ENCODE assay signal across 1 cellular context in genomic region chr16:57807968-57808528, GRCh38.
TF ChIP-seq lines count a peak whose summit lies in the region.

No MANE protein-coding gene starts in this region.

TF ChIP-seq in K562, 482 proteins besides CTCF, POLR2A, EP300 and RAD21 (continued from another document and continues in another):
- TF ChIP-seq ELK1 (CRISPR knock-in tag; IDR thresholded peaks at IDR 0.05) (no peak), KHSRP (IDR thresholded peaks at IDR 0.05) (no peak), SPI1 (IDR thresholded peaks at IDR 0.05; ENCODE audit: borderline replicate concordance, low read depth, low read length) (peak; percentile 84), IRF2 (CRISPR knock-in tag; IDR thresholded peaks at IDR 0.05) (no peak), POLR2G (IDR thresholded peaks at IDR 0.05; ENCODE audit: low read depth, low read length) (no peak), SMC3 (conservative IDR thresholded peaks at IDR 0.05; ENCODE audit: insufficient read depth, low read depth, low read length) (no peak), STAT6 (CRISPR knock-in tag; IDR thresholded peaks at IDR 0.05) (no peak), MNT (conservative IDR thresholded peaks at IDR 0.05) (0 out of 4 replicates have a peak, but pooled peaks of 1 of the 2 experiments have one; percentile 12), HDAC1 (IDR thresholded peaks at IDR 0.05) (no peak), AFF1 (IDR thresholded peaks at IDR 0.05; ENCODE audit: low read depth in 1 of 2, partially characterized antibody in 2 of 2) (no peak), STAT5B (CRISPR knock-in tag; IDR thresholded peaks at IDR 0.05) (no peak), HINFP (tag; conservative IDR thresholded peaks at IDR 0.05; ENCODE audit: low read depth) (no peak), ZNF217 (CRISPR knock-in tag; IDR thresholded peaks at IDR 0.05) (no peak), TEAD4 (IDR thresholded peaks at IDR 0.05; ENCODE audit: low read length) (0 out of 2 replicates have a peak, but pooled peaks have one; percentile 34), TEAD4 (CRISPR knock-in tag; IDR thresholded peaks at IDR 0.05; ENCODE audit: borderline replicate concordance) (no peak), SUPT5H (IDR thresholded peaks at IDR 0.05) (no peak), CREB3 (tag; conservative IDR thresholded peaks at IDR 0.05; ENCODE audit: low read depth) (no peak), ESRRA (IDR thresholded peaks at IDR 0.05; ENCODE audit: borderline replicate concordance, low read depth) (no peak), DPF2 (IDR thresholded peaks at IDR 0.05) (no peak; the same call in 1 of the 2 replicates), ILK (tag; IDR thresholded peaks at IDR 0.05; ENCODE audit: borderline replicate concordance, low read depth) (no peak), ZNF3 (CRISPR knock-in tag; IDR thresholded peaks at IDR 0.05) (no peak), PRDM10 (IDR thresholded peaks at IDR 0.05; ENCODE audit: partially characterized antibody) (peak; percentile 13), GTF2E2 (tag; IDR thresholded peaks at IDR 0.05) (no peak), CEBPG (CRISPR knock-in tag; IDR thresholded peaks at IDR 0.05) (no peak), CEBPG (tag; conservative IDR thresholded peaks at IDR 0.05 in 1 of 2, IDR thresholded peaks at IDR 0.05 in 1 of 2) (peak; percentile 68 to 83), E4F1 (CRISPR knock-in tag; IDR thresholded peaks at IDR 0.05; ENCODE audit: borderline replicate concordance) (no peak), NR0B1 (IDR thresholded peaks at IDR 0.05; ENCODE audit: partially characterized antibody) (no peak), NRF1 (conservative IDR thresholded peaks at IDR 0.05 in 1 of 2, IDR thresholded peaks at IDR 0.05 in 1 of 2) (peak; percentile 36 to 54; a peak in 2 of 4 replicates), TEAD1 (CRISPR knock-in tag; IDR thresholded peaks at IDR 0.05) (no peak), YBX1 (IDR thresholded peaks at IDR 0.05) (no peak), CSDE1 (IDR thresholded peaks at IDR 0.05) (no peak), KAT8 (IDR thresholded peaks at IDR 0.05; ENCODE audit: low read depth) (no peak), GTF2A2 (tag; IDR thresholded peaks at IDR 0.05) (no peak), JUNB (CRISPR knock-in tag; conservative IDR thresholded peaks at IDR 0.05) (no peak), MCM7 (IDR thresholded peaks at IDR 0.05) (no peak), ARID1B (IDR thresholded peaks at IDR 0.05) (no peak), CEBPB (tag; IDR thresholded peaks at IDR 0.05) (peak; percentile 78), SMARCA4 (IDR thresholded peaks at IDR 0.05) (0 out of 2 replicates have a peak, but pooled peaks have one; percentile 10), ZNF121 (CRISPR knock-in tag; conservative IDR thresholded peaks at IDR 0.05) (peak; percentile 61)
